28 cellular contexts compared by ENCODE assay signal in genomic region chr5:67194169-67194568, GRCh38. TPM values are rescaled to one million over a fixed set of nuclear protein-coding genes. Genes with fewer than 3 reads are reported as not detected.
DNase-seq lines count a peak whose midpoint lies in the region; ATAC-seq and TF ChIP-seq lines count a peak whose summit lies in the region.
"Had no signal": no experiment of that assay in that cellular context is flagged by ENCODE, and none has a peak within 500 bp of the region (broad histone marks: within the 10 kb centered on the region; RNA-seq: fewer than 3 reads in every experiment).

No MANE protein-coding gene starts in this region.

- H3K27ac ChIP-seq in SU-DHL-6 (ENCODE audit: low read depth, low read length): peak overlapping the region; percentile 70
- H3K27ac ChIP-seq: C4-2B, VCaP had no signal

- H3K4me3 ChIP-seq in SU-DHL-6 (ENCODE audit: insufficient read depth, low read length, poor library complexity, severe bottlenecking) (peak overlapping the region; percentile 55), mononuclear cell (ENCODE audit: low read length) (peak overlapping the region; percentile 49)
- H3K4me3 ChIP-seq: smooth muscle cell had no signal

- H2AFZ ChIP-seq in SU-DHL-6 (ENCODE audit: low read depth, low read length, severe bottlenecking): no peak overlapping the region

- H3K27me3 ChIP-seq in SU-DHL-6 (ENCODE audit: low read length): no peaks in the 10 kb centered on the region
- no peaks in the 10 kb centered on the region for H3K27me3 ChIP-seq in mononuclear cell (ENCODE audit: insufficient read depth, low read length)
- H3K27me3 ChIP-seq: stomach had no signal

- peaks cover 16% of the 10 kb centered on the region for H3K36me3 Mint-ChIP-seq in stimulated activated naive CD8-positive, alpha-beta T cell treated with anti-CD3 and anti-CD28 coated beads, Interleukin-15, Interleukin-2, amounts not matched to agents 100 ng/mL and 50 ng/mL, for 24 hours (ENCODE audit: low read depth)

- peaks cover 8% of the 10 kb centered on the region for H3K9me3 Mint-ChIP-seq in stimulated activated naive CD8-positive, alpha-beta T cell treated with anti-CD3 and anti-CD28 coated beads, Interleukin-15, Interleukin-2, amounts not matched to agents 100 ng/mL and 50 ng/mL, for 24 hours
- peaks cover 8% of the 10 kb centered on the region in 2 donors for H3K9me3 Mint-ChIP-seq in stimulated activated naive CD8-positive, alpha-beta T cell treated with anti-CD3 and anti-CD28 coated beads, Interleukin-15, amount 100 ng/mL, for 72 hours
- H3K9me3 Mint-ChIP-seq: immature natural killer cell had no signal

- peak overlapping the region; percentile 36 for H3K4me3 Mint-ChIP-seq in stimulated activated naive CD8-positive, alpha-beta T cell treated with anti-CD3 and anti-CD28 coated beads, Interleukin-15, Interleukin-2, amounts not matched to agents 100 ng/mL and 50 ng/mL, for 24 hours
- H3K4me3 Mint-ChIP-seq in stimulated activated naive CD8-positive, alpha-beta T cell treated with anti-CD3 and anti-CD28 coated beads, Interleukin-15, amount 100 ng/mL, for 72 hours: no peak overlapping the region
- H3K4me3 Mint-ChIP-seq: activated T-helper 17 cell treated with anti-CD3 and anti-CD28 coated beads, Interleukin-2, amount 50 U/mL, for 72 hours; immature natural killer cell had no signal

- H3K27me3 Mint-ChIP-seq in stimulated activated naive CD8-positive, alpha-beta T cell treated with anti-CD3 and anti-CD28 coated beads, Interleukin-15, Interleukin-2, amounts not matched to agents 100 ng/mL and 50 ng/mL, for 24 hours: no peaks in the 10 kb centered on the region
- H3K27me3 Mint-ChIP-seq in stimulated activated naive CD8-positive, alpha-beta T cell treated with anti-CD3 and anti-CD28 coated beads, Interleukin-15, amount 100 ng/mL, for 72 hours: no peaks in the 10 kb centered on the region
- H3K27me3 Mint-ChIP-seq: activated T-helper 17 cell treated with anti-CD3 and anti-CD28 coated beads, Interleukin-2, amount 50 U/mL, for 72 hours had no signal

- H3K9ac ChIP-seq in SU-DHL-6 (ENCODE audit: low read length): peak overlapping the region; percentile 58

- no peak for TF ChIP-seq CTCF in SU-DHL-6 (IDR thresholded peaks at IDR 0.05; ENCODE audit: insufficient read depth, low read length, poor library complexity, severe bottlenecking)

- peak overlapping the region; percentile 87 for H3K4me2 ChIP-seq in SU-DHL-6 (ENCODE audit: low read depth, low read length, poor library complexity, severe bottlenecking)
- H3K4me2 ChIP-seq: smooth muscle cell had no signal

- no peak for ATAC-seq in stimulated activated naive CD8-positive, alpha-beta T cell treated with anti-CD3 and anti-CD28 coated beads, Interleukin-15, amount 100 ng/mL, for 72 hours
- ATAC-seq: activated naive CD4-positive, alpha-beta T cell treated with anti-CD3 and anti-CD28 coated beads, Interleukin-2, amount 50 U/mL, for 72 hours; activated T-helper 17 cell treated with anti-CD3 and anti-CD28 coated beads, Interleukin-2, amount 50 U/mL, for 72 hours; left ventricle myocardium superior had no signal

- peak overlapping the region; percentile 66 for H3K27ac Mint-ChIP-seq in stimulated activated naive CD8-positive, alpha-beta T cell treated with anti-CD3 and anti-CD28 coated beads, Interleukin-15, Interleukin-2, amounts not matched to agents 100 ng/mL and 50 ng/mL, for 24 hours
- H3K27ac Mint-ChIP-seq in stimulated activated naive CD8-positive, alpha-beta T cell treated with anti-CD3 and anti-CD28 coated beads, Interleukin-15, amount 100 ng/mL, for 72 hours: peak overlapping the region in 1 of 2 donors; percentile 50
- H3K27ac Mint-ChIP-seq: activated T-helper 17 cell treated with anti-CD3 and anti-CD28 coated beads, Interleukin-2, amount 50 U/mL, for 72 hours had no signal

- H3K79me2 ChIP-seq in SU-DHL-6 (ENCODE audit: insufficient read depth, low read length): peaks cover 34% of the 10 kb centered on the region

- H3K9me3 ChIP-seq in SU-DHL-6 (ENCODE audit: insufficient read depth, low read length): no peaks in the 10 kb centered on the region
- H3K9me3 ChIP-seq in mononuclear cell (ENCODE audit: low read depth, low read length): no peaks in the 10 kb centered on the region
- H3K9me3 ChIP-seq: stomach had no signal

- H3K36me3 ChIP-seq in SU-DHL-6 (ENCODE audit: low read length): no peaks in the 10 kb centered on the region
- H3K36me3 ChIP-seq: stomach had no signal

- no peaks in the 10 kb centered on the region for H3K9me2 ChIP-seq in SU-DHL-6 (replicated peaks; ENCODE audit: insufficient read depth, low read length)

- 0 out of 2 replicates have a peak, but pooled peaks cover 1% of the 10 kb centered on the region for H3F3A ChIP-seq in SU-DHL-6 (ENCODE audit: insufficient read depth)

- H4K20me1 ChIP-seq in SU-DHL-6 (ENCODE audit: low read depth, low read length): no peaks in the 10 kb centered on the region

- peaks cover 92% of the 10 kb centered on the region for H3K4me1 ChIP-seq in mononuclear cell (ENCODE audit: insufficient read depth, low read length)

- peaks cover 67% of the 10 kb centered on the region for H3K4me1 Mint-ChIP-seq in stimulated activated naive CD8-positive, alpha-beta T cell treated with anti-CD3 and anti-CD28 coated beads, Interleukin-15, Interleukin-2, amounts not matched to agents 100 ng/mL and 50 ng/mL, for 24 hours (ENCODE audit: low read depth)
- peaks cover 22% of the 10 kb centered on the region for H3K4me1 Mint-ChIP-seq in stimulated activated naive CD8-positive, alpha-beta T cell treated with anti-CD3 and anti-CD28 coated beads, Interleukin-15, amount 100 ng/mL, for 72 hours

- no peak for DNase-seq in stimulated activated naive CD8-positive, alpha-beta T cell treated with anti-CD3 and anti-CD28 coated beads, Interleukin-15, amount 100 ng/mL, for 72 hours
- DNase-seq in NCI-H2171 (lab: John Stamatoyannopoulos, UW): no peak
- no peak for DNase-seq in HK-2 (ENCODE audit: unreplicated experiment)
- DNase-seq in SIG-M5 (lab: John Stamatoyannopoulos, UW): no peak
- DNase-seq in nucleus accumbens (lab: John Stamatoyannopoulos, UW): no peak
- DNase-seq: activated CD4-positive, alpha-beta T cell treated with anti-CD3 and anti-CD28 coated beads, Interleukin-2, amount 50 U/mL, for 1 hour; effector CD8-positive, alpha-beta T cell; foreskin melanocyte; immature natural killer cell; KBM-7; left ventricle myocardium superior; NCI-H1048; NCI-H187 treated with DMSO at 0.1 percent for 48 hours; NCI-H226; NCI-H82; stimulated activated CD4-positive, alpha-beta T cell treated with anti-CD3 and anti-CD28 coated beads, Interleukin-2, amount 100 ng/mL, for 48 hours; stomach had no signal

RNA-seq across cellular contexts. Expression of gene CD180, which starts 2.4 kb away (rescaled TPM):
- 2.3 TPM for total RNA-seq in mononuclear cell
- total RNA-seq: activated naive CD4-positive, alpha-beta T cell treated with anti-CD3 and anti-CD28 coated beads, Interleukin-2, amount 50 U/mL, for 72 hours; chondrocyte; HT-29; SK-MEL-5; smooth muscle cell had no signal
